Comparison of ENCODE assay signal across 8 cellular contexts in the genomic region with DNA sequence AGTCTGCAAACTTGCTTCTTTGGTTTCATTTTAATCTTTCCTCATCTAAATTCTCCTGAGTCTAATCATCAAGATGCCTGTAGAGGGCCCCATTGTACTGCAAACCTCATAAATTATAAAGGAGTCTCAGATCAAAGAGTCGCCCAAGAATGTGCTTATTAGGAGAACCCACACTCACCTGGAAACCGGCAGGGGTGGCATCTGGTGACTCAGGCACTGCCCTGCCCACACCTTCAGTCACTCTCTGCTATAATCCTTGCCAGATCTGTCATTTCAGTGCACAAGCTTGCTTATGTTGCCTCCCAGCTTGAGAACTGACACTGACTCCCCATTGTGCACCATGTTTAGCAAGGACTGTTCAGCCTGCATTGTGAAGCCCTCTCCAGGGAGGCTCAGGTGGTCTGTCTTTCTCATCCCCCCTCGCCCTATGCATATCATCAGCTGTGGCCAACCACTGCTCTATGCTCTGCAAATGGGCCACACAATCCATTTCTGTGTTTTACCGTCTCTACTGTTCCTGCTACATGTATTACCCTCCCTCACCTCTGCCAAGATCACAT. TPM values are rescaled to one million over a fixed set of nuclear protein-coding genes. Genes with fewer than 3 reads are reported as not detected.
DNase-seq lines count a peak whose midpoint lies in the region; ATAC-seq and TF ChIP-seq lines count a peak whose summit lies in the region.

No MANE protein-coding gene starts in this region.

- peak in 1 of 2 donors; percentile 43 for ATAC-seq in CD4-positive, CD25-positive, alpha-beta regulatory T cell (ENCODE audit: low read depth in 2 of 2)
- ATAC-seq in GM18858 (IDR thresholded peaks at IDR 0.05; ENCODE audit: unreplicated experiment) = peak; percentile 78
- ATAC-seq in HG03045 (IDR thresholded peaks at IDR 0.05; ENCODE audit: unreplicated experiment) = peak; percentile 65
- peak; percentile 100 for ATAC-seq in foreskin keratinocyte
- no peak for ATAC-seq in psoas muscle

- 39 to 47% (median 44%) methylated on average over 4 of the region's 4 CpGs for WGBS in psoas muscle, 3 donors

- H3K27me3 Mint-ChIP-seq in CD4-positive, CD25-positive, alpha-beta regulatory T cell = peaks cover 4% of the 10 kb centered on the region

- H3K4me1 Mint-ChIP-seq in CD4-positive, CD25-positive, alpha-beta regulatory T cell = no peaks in the 10 kb centered on the region

- intact Hi-C loops in psoas muscle (cut with DNase I) = no loop called here

- H3K27me3 ChIP-seq in CD4-positive, CD25-positive, alpha-beta regulatory T cell (ENCODE audit: control insufficient read depth, insufficient read depth, low read length) = peaks cover 3% of the 10 kb centered on the region
- no peaks in the 10 kb centered on the region for H3K27me3 ChIP-seq in foreskin keratinocyte
- H3K27me3 ChIP-seq in psoas muscle (ENCODE audit: insufficient read depth in 3 of 3, low read length in 2 of 3) = peaks cover 0 to 6% (median 0%) of the 10 kb centered on the region in 3 donors

- H3K9me3 Mint-ChIP-seq in CD4-positive, CD25-positive, alpha-beta regulatory T cell = no peaks in the 10 kb centered on the region

- no peak overlapping the region for H3K27ac ChIP-seq in CD4-positive, CD25-positive, alpha-beta regulatory T cell (ENCODE audit: insufficient read depth, low read length, poor library complexity, severe bottlenecking)
- H3K27ac ChIP-seq in foreskin keratinocyte (no peak overlapping the region), psoas muscle (no peak overlapping the region)

- H3K36me3 ChIP-seq in CD4-positive, CD25-positive, alpha-beta regulatory T cell (ENCODE audit: control insufficient read depth, insufficient read depth, low read length) = no peaks in the 10 kb centered on the region
- H3K36me3 ChIP-seq in psoas muscle (ENCODE audit: insufficient read depth in 1 of 2, low read depth in 1 of 2) = no peaks in the 10 kb centered on the region

- H3K36me3 Mint-ChIP-seq in CD4-positive, CD25-positive, alpha-beta regulatory T cell = no peaks in the 10 kb centered on the region

- H3K27ac Mint-ChIP-seq in CD4-positive, CD25-positive, alpha-beta regulatory T cell = no peak overlapping the region

- no peaks in the 10 kb centered on the region for H3K9me3 ChIP-seq in CD4-positive, CD25-positive, alpha-beta regulatory T cell (ENCODE audit: control insufficient read depth in 2 of 2, low read length in 2 of 2)
- H3K9me3 ChIP-seq in psoas muscle = no peaks in the 10 kb centered on the region

- no peak overlapping the region for H3K4me3 ChIP-seq in CD4-positive, CD25-positive, alpha-beta regulatory T cell (ENCODE audit: low read depth, low read length)
- H3K4me3 ChIP-seq in psoas muscle = no peak overlapping the region

- TF ChIP-seq CTCF in foreskin keratinocyte (conservative IDR thresholded peaks at IDR 0.05) (peak; percentile 94), psoas muscle (IDR thresholded peaks at IDR 0.05) (peak; percentile 11)

- H3K4me3 Mint-ChIP-seq in CD4-positive, CD25-positive, alpha-beta regulatory T cell = no peak overlapping the region

- DNase-seq in CD4-positive, CD25-positive, alpha-beta regulatory T cell = peak in 2 of 3 donors; percentile 1 to 56
- DNase-seq in NCI-H226 (peak; percentile 35), activated T-cell treated with anti-CD3 and anti-CD28 coated beads for 4 hours (peak; percentile 9), foreskin keratinocyte (peak; percentile 81 to 90), psoas muscle (no peak), occipital lobe (lab: John Stamatoyannopoulos, UW) (no peak)

- no peaks in the 10 kb centered on the region for H3K4me1 ChIP-seq in CD4-positive, CD25-positive, alpha-beta regulatory T cell (ENCODE audit: control insufficient read depth, insufficient read depth, low read length, poor library complexity, severe bottlenecking)
- H3K4me1 ChIP-seq in foreskin keratinocyte (peaks cover 24% of the 10 kb centered on the region), psoas muscle (no peaks in the 10 kb centered on the region)

RNA-seq across cellular contexts. Expression of gene EPGN, which starts 12.4 kb away (rescaled TPM):
- 0.54 TPM for total RNA-seq in CD4-positive, CD25-positive, alpha-beta regulatory T cell
- polyA plus RNA-seq in CD4-positive, CD25-positive, alpha-beta regulatory T cell = not detected
- 20.0 and 30.6 TPM in 2 replicates for total RNA-seq in foreskin keratinocyte
- 5.1 and 10.7 TPM in 2 replicates for polyA plus RNA-seq in foreskin keratinocyte
- 1 to 10 TPM in 1 of 4 donors, under 1 TPM in 1, not detected in 2; 0.47 to 1.5 TPM for total RNA-seq in psoas muscle
- polyA plus RNA-seq in psoas muscle = 1 to 10 TPM in 1 of 3 donors, not detected in 2; 4.3 TPM
- not detected for total RNA-seq in occipital lobe

RNA-seq across cellular contexts. Expression of gene EREG, which starts 44.3 kb away (rescaled TPM):
- total RNA-seq in CD4-positive, CD25-positive, alpha-beta regulatory T cell = 1.0 TPM
- polyA plus RNA-seq in CD4-positive, CD25-positive, alpha-beta regulatory T cell = not detected
- total RNA-seq in foreskin keratinocyte = 23.7 and 29.1 TPM in 2 replicates
- 6.2 and 6.3 TPM in 2 replicates for polyA plus RNA-seq in foreskin keratinocyte
- under 1 TPM in 1 of 4 donors, not detected in 3; 0.20 TPM for total RNA-seq in psoas muscle
- under 1 TPM in 1 of 3 donors, not detected in 2; 0.03 TPM for polyA plus RNA-seq in psoas muscle
- under 0.01 TPM for total RNA-seq in occipital lobe

Comparison
In these comparisons a context has a peak if more than half of its experiments do, and no peak if none do; other contexts are left out.
1. ATAC-seq: peak in GM18858 (single experiment), HG03045 (single experiment) and foreskin keratinocyte (single experiment); none in psoas muscle (0 of 4).
2. DNase-seq: peak in CD4-positive, CD25-positive, alpha-beta regulatory T cell (2 of 3), NCI-H226 (single experiment), activated T-cell treated with anti-CD3 and anti-CD28 coated beads for 4 hours (single experiment) and foreskin keratinocyte (2 of 2); none in psoas muscle (0 of 2) and occipital lobe (single experiment).
3. RNA of gene EREG, which starts 44.3 kb away (total RNA-seq): 23.7 to 29.1 TPM in foreskin keratinocyte; 1.0 TPM in CD4-positive, CD25-positive, alpha-beta regulatory T cell (single experiment), 0.20 TPM in psoas muscle and under 0.01 TPM in occipital lobe (single experiment); every median in the first group is over 10 times any median in the second.